In the genomic region with DNA sequence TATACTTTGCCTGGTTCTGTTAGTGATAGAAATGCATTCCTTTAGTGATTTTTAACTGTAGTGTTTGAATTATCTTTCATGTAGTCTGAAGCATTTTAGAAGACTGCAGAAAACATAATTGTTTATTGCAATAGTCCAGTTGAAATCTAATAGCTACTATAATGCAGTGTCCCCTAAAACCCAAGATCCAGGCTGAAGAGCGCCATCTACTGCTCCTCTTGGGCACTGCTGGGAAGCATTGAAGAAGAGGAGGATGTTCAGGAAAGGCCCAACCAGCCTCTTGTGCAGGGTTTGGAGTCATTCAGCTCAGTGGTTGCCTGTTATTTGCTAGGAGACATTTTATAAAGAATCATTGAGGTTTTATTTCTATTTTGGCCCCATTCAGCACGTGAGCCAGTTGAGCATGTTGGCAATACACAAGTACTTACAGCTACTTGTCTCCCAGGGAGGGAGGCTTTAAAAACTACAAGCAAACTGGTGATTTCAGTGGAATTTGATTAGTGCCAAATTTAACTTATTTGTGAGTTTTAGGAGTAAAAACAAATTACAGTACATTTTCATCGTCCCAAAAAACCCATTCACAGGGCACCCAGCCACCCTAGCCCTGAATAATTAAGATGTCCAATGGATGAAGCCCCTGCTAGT, we compare ENCODE assay signal across 8 cellular contexts.
DNase-seq lines count a peak whose midpoint lies in the region; ATAC-seq, FAIRE-seq and TF ChIP-seq lines count a peak whose summit lies in the region.

No MANE protein-coding gene starts in this region.

- FAIRE-seq in H1 (lab: Jason Lieb, UNC) = peak; percentile 96

- no peak overlapping the region for H2BK15ac ChIP-seq in H1 (ENCODE audit: low read length)

- H3K23ac ChIP-seq in H1 (ENCODE audit: insufficient read length) = no peak overlapping the region

- H3K27ac ChIP-seq in GM23248 (no peak overlapping the region), H1 (ENCODE audit: low read depth, low read length) (no peak overlapping the region)

- DNase-seq in AG09309 (ENCODE audit: low read depth) (no peak), GM23248 (peak; percentile 70), NCI-H748 treated with DMSO at 0.1 percent for 48 hours (lab: John Stamatoyannopoulos, UW) (peak; percentile 3), H1 (ENCODE audit: low read depth in 1 of 2, low spot score in 2 of 2) (peak; percentile 23 to 90), mesothelial cell of epicardium (ENCODE audit: low spot score in 2 of 2, unreplicated experiment in 2 of 2) (peak in 1 of 2 experiments; percentile 83)
- DNase-seq in activated CD8-positive, alpha-beta T cell treated with anti-CD3 and anti-CD28 coated beads, Interleukin-2, amount 10 ng/mL, durations not matched to agents 7 days and 5 days = peak; percentile 68
- peak; percentile 83 for DNase-seq in stimulated activated CD8-positive, alpha-beta memory T cell treated with anti-CD3 and anti-CD28 coated beads, Interleukin-4, amount 100 ng/mL, for 48 hours

- no peak overlapping the region for H3K18ac ChIP-seq in H1 (ENCODE audit: extremely low read depth, low read length)

- H3K9me2 ChIP-seq in GM23248 (ENCODE audit: insufficient read depth) = no peaks in the 10 kb centered on the region

- 45 to 49% methylated on average over 3 of the region's 3 CpGs for WGBS in GM23248 (ENCODE audit: low coverage in 1 of 2, low lambda C conversion rate in 2 of 2, missing lambda C conversion rate in 2 of 2), 2 experiments
- WGBS in H1 (ENCODE audit: extremely low coverage in 1 of 2, insufficient coverage in 1 of 2, insufficient read length in 1 of 2, insufficient replicate concordance in 2 of 2, low coverage in 1 of 2, low lambda C conversion rate in 2 of 2, missing lambda C conversion rate in 1 of 2), 2 experiments = 32% methylated on average over 3 of the region's 3 CpGs; no CpG with 5 or more reads in 1 of the 2 experiments

- H3K4me2 ChIP-seq in GM23248 (ENCODE audit: unreplicated experiment) (no peak overlapping the region), H1 (ENCODE audit: insufficient read depth in 1 of 2, low read depth in 2 of 2, low read length in 2 of 2) (no peak overlapping the region)

- no peak overlapping the region for H3K4me3 Mint-ChIP-seq in activated CD8-positive, alpha-beta T cell treated with anti-CD3 and anti-CD28 coated beads, Interleukin-2, amount 10 ng/mL, durations not matched to agents 7 days and 5 days
- no peak overlapping the region for H3K4me3 Mint-ChIP-seq in mesothelial cell of epicardium

- H3K9ac ChIP-seq in GM23248 (no peak overlapping the region), H1 (replicated peaks in 1 of 4; ENCODE audit: extremely low read depth in 1 of 4, low read depth in 3 of 4, low read length in 3 of 4) (no peak overlapping the region)

- no peaks in the 10 kb centered on the region for H3K79me1 ChIP-seq in H1 (ENCODE audit: low read depth, low read length)

- CTCF ChIA-PET in activated CD8-positive, alpha-beta T cell treated with anti-CD3 and anti-CD28 coated beads, Interleukin-2, amount 10 ng/mL, durations not matched to agents 7 days and 5 days (lab: Charles Lee) = interaction anchor here (0.6 to 5.5 kb wide), 59 partner anchors 9 to 416 kb away, joined by 3 to 49 read pairs (median 4); a partner anchor contains a TSS
- CTCF ChIA-PET in H1 (lab: Charles Lee; ENCODE audit: partially characterized antibody) = interaction anchor here (0.6 to 3.5 kb wide), 82 partner anchors 9 to 379 kb away, joined by 3 to 28 read pairs (median 4); a partner anchor contains a TSS

- H3K56ac ChIP-seq in H1 (replicated peaks; ENCODE audit: insufficient read length, low read depth, low read length) = no peak overlapping the region

- H3K4ac ChIP-seq in H1 (replicated peaks; ENCODE audit: insufficient read length, low read depth, low read length) = no peak overlapping the region

- H3K23me2 ChIP-seq in H1 (ENCODE audit: low read depth, low read length) = no peaks in the 10 kb centered on the region

- no peak for TF ChIP-seq EP300 in H1 (IDR thresholded peaks at IDR 0.05; ENCODE audit: borderline replicate concordance in 1 of 2, low read depth in 2 of 2, low read length in 2 of 2)

- H3K4me1 Mint-ChIP-seq in activated CD8-positive, alpha-beta T cell treated with anti-CD3 and anti-CD28 coated beads, Interleukin-2, amount 10 ng/mL, durations not matched to agents 7 days and 5 days (ENCODE audit: low read depth) = peaks cover 11% of the 10 kb centered on the region
- H3K4me1 Mint-ChIP-seq in mesothelial cell of epicardium = peaks cover 2% of the 10 kb centered on the region

- H3K4me1 ChIP-seq in GM23248 (ENCODE audit: insufficient read depth) = peaks cover 20% of the 10 kb centered on the region
- peaks cover 0 to 2% (median 0%) of the 10 kb centered on the region in 4 experiments; a peak in 3 of 7 replicates for H3K4me1 ChIP-seq in H1 (replicated peaks in 1 of 4; ENCODE audit: control insufficient read depth in 3 of 4, insufficient read depth in 4 of 4, low read length in 3 of 4)

- H3K79me2 ChIP-seq in GM23248 (ENCODE audit: insufficient read depth) = no peaks in the 10 kb centered on the region
- H3K79me2 ChIP-seq in H1 (ENCODE audit: control insufficient read depth in 1 of 2, insufficient read depth in 2 of 2, low read length in 2 of 2) = no peaks in the 10 kb centered on the region

- TF ChIP-seq POLR2A in H1 (IDR thresholded peaks at IDR 0.05; ENCODE audit: control extremely low read depth in 1 of 2, low read depth in 2 of 2, low read length in 2 of 2) = no peak

- H2BK5ac ChIP-seq in H1 (ENCODE audit: low read depth, low read length) = no peak overlapping the region

- ATAC-seq in activated CD8-positive, alpha-beta T cell treated with anti-CD3 and anti-CD28 coated beads, Interleukin-2, amount 10 ng/mL, durations not matched to agents 7 days and 5 days = peak; percentile 57
- no peak for ATAC-seq in GM18907 (IDR thresholded peaks at IDR 0.05; ENCODE audit: unreplicated experiment)

- H3K4me3 ChIP-seq in AG09309 (ENCODE audit: control insufficient read depth, low read depth, low read length) (no peak overlapping the region), GM23248 (no peak overlapping the region), H1 (ENCODE audit: extremely low read depth in 1 of 4, insufficient read depth in 2 of 4, low read depth in 3 of 4, low read length in 4 of 4) (no peak overlapping the region)

- H3K36me3 ChIP-seq in GM23248 (ENCODE audit: low read depth) = peaks cover 19% of the 10 kb centered on the region
- H3K36me3 ChIP-seq in H1 (ENCODE audit: control insufficient read depth in 2 of 4, insufficient read depth in 4 of 4, low read length in 3 of 4) = peaks cover 0 to 21% (median 2%) of the 10 kb centered on the region in 4 experiments; a peak in 3 of 8 replicates

- no peak overlapping the region for H3K14ac ChIP-seq in H1 (ENCODE audit: insufficient read length)

- H4K5ac ChIP-seq in H1 (ENCODE audit: insufficient read length, low read depth, low read length) = no peak overlapping the region

- H4K8ac ChIP-seq in H1 (ENCODE audit: extremely low read depth, insufficient read depth, low read length) = no peak overlapping the region

- 0 out of 2 replicates have a peak, but pooled peaks cover 3% of the 10 kb centered on the region for H3F3A ChIP-seq in GM23248 (ENCODE audit: insufficient read depth)

- H3K9me3 ChIP-seq in GM23248 (ENCODE audit: low read depth) = no peaks in the 10 kb centered on the region
- no peaks in the 10 kb centered on the region for H3K9me3 ChIP-seq in H1 (ENCODE audit: insufficient read depth in 2 of 2, low read depth in 1 of 2, low read length in 1 of 2)

- H2BK20ac ChIP-seq in H1 (ENCODE audit: low read length) = no peak overlapping the region

- POLR2A ChIA-PET in activated CD8-positive, alpha-beta T cell treated with anti-CD3 and anti-CD28 coated beads, Interleukin-2, amount 10 ng/mL, durations not matched to agents 7 days and 5 days (lab: Charles Lee) = no interaction called here
- POLR2A ChIA-PET in H1 (lab: Charles Lee; ENCODE audit: partially characterized antibody) = interaction anchor here (0.6 to 1.2 kb wide), 4 partner anchors 168 to 513 kb away, joined by 3 read pairs; a partner anchor contains a TSS

- no peaks in the 10 kb centered on the region for H3K27me3 ChIP-seq in GM23248 (replicated peaks; ENCODE audit: insufficient read depth)
- no peaks in the 10 kb centered on the region for H3K27me3 ChIP-seq in H1 (replicated peaks in 1 of 4; ENCODE audit: control insufficient read depth in 3 of 4, extremely low read depth in 1 of 4, insufficient read depth in 3 of 4, low read length in 3 of 4)

- H3K9me3 Mint-ChIP-seq in activated CD8-positive, alpha-beta T cell treated with anti-CD3 and anti-CD28 coated beads, Interleukin-2, amount 10 ng/mL, durations not matched to agents 7 days and 5 days (ENCODE audit: insufficient read depth) = no peaks in the 10 kb centered on the region
- no peaks in the 10 kb centered on the region for H3K9me3 Mint-ChIP-seq in mesothelial cell of epicardium

- peaks cover 15% of the 10 kb centered on the region for H3K36me3 Mint-ChIP-seq in activated CD8-positive, alpha-beta T cell treated with anti-CD3 and anti-CD28 coated beads, Interleukin-2, amount 10 ng/mL, durations not matched to agents 7 days and 5 days (ENCODE audit: low read depth)
- H3K36me3 Mint-ChIP-seq in mesothelial cell of epicardium = peaks cover 17% of the 10 kb centered on the region

- in situ Hi-C loops in GM23248 (cut with MboI) = no loop called here

- no peak overlapping the region for H3K27ac Mint-ChIP-seq in activated CD8-positive, alpha-beta T cell treated with anti-CD3 and anti-CD28 coated beads, Interleukin-2, amount 10 ng/mL, durations not matched to agents 7 days and 5 days
- no peak overlapping the region for H3K27ac Mint-ChIP-seq in mesothelial cell of epicardium

- H2BK120ac ChIP-seq in H1 (replicated peaks; ENCODE audit: low read depth, low read length) = no peak overlapping the region

- H4K20me1 ChIP-seq in GM23248 (ENCODE audit: insufficient read depth) = no peaks in the 10 kb centered on the region
- H4K20me1 ChIP-seq in H1 (replicated peaks in 1 of 2; ENCODE audit: control insufficient read depth in 1 of 2, insufficient read depth in 2 of 2, low read length in 2 of 2) = peaks cover 0 to 2% of the 10 kb centered on the region in 2 experiments

- no peak overlapping the region for H2AK5ac ChIP-seq in H1 (ENCODE audit: low read depth, low read length)

- H3K27me3 Mint-ChIP-seq in activated CD8-positive, alpha-beta T cell treated with anti-CD3 and anti-CD28 coated beads, Interleukin-2, amount 10 ng/mL, durations not matched to agents 7 days and 5 days (ENCODE audit: low read depth) = no peaks in the 10 kb centered on the region
- H3K27me3 Mint-ChIP-seq in mesothelial cell of epicardium (ENCODE audit: low read depth) = no peaks in the 10 kb centered on the region

- no peak overlapping the region for H2BK12ac ChIP-seq in H1 (ENCODE audit: low read depth, low read length)

- TF ChIP-seq RAD21 in H1 (IDR thresholded peaks at IDR 0.05 in 1 of 2, conservative IDR thresholded peaks at IDR 0.05 in 1 of 2; ENCODE audit: low read depth in 2 of 2, low read length in 2 of 2) = peak; percentile 95

- H2AFZ ChIP-seq in GM23248 (no peak overlapping the region), H1 (ENCODE audit: low read length) (no peak overlapping the region)

- TF ChIP-seq CTCF in AG09309 (IDR thresholded peaks at IDR 0.05; ENCODE audit: control insufficient read depth, insufficient read depth, low read depth, low read length, missing control alignments) (peak; percentile 97), H1 (IDR thresholded peaks at IDR 0.05; ENCODE audit: control extremely low read depth in 1 of 3, insufficient read depth in 1 of 3, low read depth in 1 of 3, low read length in 3 of 3) (peak; percentile 77 to 97 (median 84)), mesothelial cell of epicardium (IDR thresholded peaks at IDR 0.05; ENCODE audit: unreplicated experiment) (peak; percentile 82)

- H4K91ac ChIP-seq in H1 (replicated peaks; ENCODE audit: insufficient read length, low read length) = no peak overlapping the region
